In genomic region chr2:150911766-150912280, GRCh38 we compare ENCODE assay signal across 11 cellular contexts.
DNase-seq lines count a peak whose midpoint lies in the region; ATAC-seq and TF ChIP-seq lines count a peak whose summit lies in the region.
"Had no signal": no experiment of that assay in that cellular context is flagged by ENCODE, and none has a peak within 500 bp of the region (broad histone marks: within the 10 kb centered on the region; RNA-seq: fewer than 3 reads in every experiment).

No MANE protein-coding gene starts in this region.

- H3K4me3 Mint-ChIP-seq in endodermal cell, result no peak overlapping the region
- H3K4me3 Mint-ChIP-seq in T-helper 2 cell treated with Interferon-gamma antibody and Interleukin-4, amounts not matched to agents 5 μg/mL and 100 μg/mL, for 36 hours, result no peak overlapping the region
- H3K4me3 Mint-ChIP-seq: CD4-positive, CD25-positive, alpha-beta regulatory T cell; stimulated activated naive B cell treated with anti-CD40 and anti-IgM and Interleukin-4, amounts not matched to agents 10 μg/mL and 1 μg/mL and 100 μg/mL, for 72 hours had no signal

- no peaks in the 10 kb centered on the region for H3K9me3 ChIP-seq in endodermal cell (ENCODE audit: control insufficient read depth, low read length)

- H3K4me1 Mint-ChIP-seq in endodermal cell, result peaks cover 1% of the 10 kb centered on the region
- no peaks in the 10 kb centered on the region for H3K4me1 Mint-ChIP-seq in T-helper 2 cell treated with Interferon-gamma antibody and Interleukin-4, amounts not matched to agents 5 μg/mL and 100 μg/mL, for 36 hours (ENCODE audit: low read depth)
- H3K4me1 Mint-ChIP-seq: CD4-positive, CD25-positive, alpha-beta regulatory T cell; stimulated activated naive B cell treated with anti-CD40 and anti-IgM and Interleukin-4, amounts not matched to agents 10 μg/mL and 1 μg/mL and 100 μg/mL, for 72 hours had no signal

- H3K4me1 ChIP-seq in ACC112 (ENCODE audit: control insufficient read depth, insufficient read depth, low read length, unreplicated experiment) (peaks cover 10% of the 10 kb centered on the region), endodermal cell (ENCODE audit: control insufficient read depth, insufficient read depth, low read length) (no peaks in the 10 kb centered on the region)

- peak overlapping the region; percentile 40 for H2AFZ ChIP-seq in ACC112 (ENCODE audit: low read length, unreplicated experiment)

- H3K27ac ChIP-seq in ACC112 (ENCODE audit: low read depth, low read length) (peak overlapping the region; percentile 81), endodermal cell (ENCODE audit: low read depth, low read length) (no peak overlapping the region)

- no peak overlapping the region for H3K27ac Mint-ChIP-seq in endodermal cell
- H3K27ac Mint-ChIP-seq in T-helper 2 cell treated with Interferon-gamma antibody and Interleukin-4, amounts not matched to agents 5 μg/mL and 100 μg/mL, for 36 hours, result no peak overlapping the region
- H3K27ac Mint-ChIP-seq: CD4-positive, CD25-positive, alpha-beta regulatory T cell; stimulated activated naive B cell treated with anti-CD40 and anti-IgM and Interleukin-4, amounts not matched to agents 10 μg/mL and 1 μg/mL and 100 μg/mL, for 72 hours had no signal

- H3K36me3 ChIP-seq in ACC112 (ENCODE audit: insufficient read depth, low read length), result no peaks in the 10 kb centered on the region
- no peaks in the 10 kb centered on the region for H3K36me3 ChIP-seq in endodermal cell (ENCODE audit: control insufficient read depth, insufficient read depth, low read length)

- no peaks in the 10 kb centered on the region for H3K9me3 Mint-ChIP-seq in endodermal cell
- H3K9me3 Mint-ChIP-seq in T-helper 2 cell treated with Interferon-gamma antibody and Interleukin-4, amounts not matched to agents 5 μg/mL and 100 μg/mL, for 36 hours, result no peaks in the 10 kb centered on the region

- H3K27me3 ChIP-seq in ACC112 (ENCODE audit: insufficient read depth, low read length), result no peaks in the 10 kb centered on the region
- no peaks in the 10 kb centered on the region for H3K27me3 ChIP-seq in endodermal cell (ENCODE audit: control insufficient read depth, insufficient read depth, low read length, poor library complexity, severe bottlenecking)

- peak; percentile 24 for TF ChIP-seq CTCF in endodermal cell (conservative IDR thresholded peaks at IDR 0.05)

- ATAC-seq in GM21576 (IDR thresholded peaks at IDR 0.05; ENCODE audit: unreplicated experiment), result no peak
- ATAC-seq: activated CD4-positive, CD25-positive, alpha-beta regulatory T cell treated with anti-CD3 and anti-CD28 coated beads, Interleukin-2, amount 50 U/mL, for 24 hours; stimulated activated naive B cell treated with anti-CD40 and anti-IgM and Interleukin-4, amounts not matched to agents 10 μg/mL and 1 μg/mL and 100 μg/mL, for 72 hours had no signal

- H3K36me3 Mint-ChIP-seq in endodermal cell (ENCODE audit: low read depth), result no peaks in the 10 kb centered on the region
- no peaks in the 10 kb centered on the region for H3K36me3 Mint-ChIP-seq in T-helper 2 cell treated with Interferon-gamma antibody and Interleukin-4, amounts not matched to agents 5 μg/mL and 100 μg/mL, for 36 hours (ENCODE audit: low read depth)
- H3K36me3 Mint-ChIP-seq: CD4-positive, CD25-positive, alpha-beta regulatory T cell; stimulated activated naive B cell treated with anti-CD40 and anti-IgM and Interleukin-4, amounts not matched to agents 10 μg/mL and 1 μg/mL and 100 μg/mL, for 72 hours had no signal

- peak overlapping the region; percentile 19 for H3K4me3 ChIP-seq in ACC112 (ENCODE audit: low read depth, low read length)
- no peak overlapping the region for H3K4me3 ChIP-seq in endodermal cell (ENCODE audit: low read length)

- DNase-seq in MV-4-11 (lab: John Stamatoyannopoulos, UW) (peak; percentile 89), endodermal cell (peak; percentile 49), mucosa of gallbladder (ENCODE audit: low spot score) (peak; percentile 73), NCI-H2171 treated with DMSO at 0.1 percent for 48 hours (lab: John Stamatoyannopoulos, UW) (no peak)
- no peak for DNase-seq in T-helper 2 cell treated with Interferon-gamma antibody and Interleukin-4, amounts not matched to agents 5 μg/mL and 100 μg/mL, for 36 hours (ENCODE audit: low spot score)
- DNase-seq in effector CD8-positive, alpha-beta T cell (lab: John Stamatoyannopoulos, UW), result no peak
- DNase-seq: CD4-positive, CD25-positive, alpha-beta regulatory T cell; stimulated activated naive B cell treated with anti-CD40 and anti-IgM and Interleukin-4, amounts not matched to agents 10 μg/mL and 1 μg/mL and 100 μg/mL, for 72 hours had no signal

- no peaks in the 10 kb centered on the region for H3K79me2 ChIP-seq in ACC112 (ENCODE audit: control insufficient read depth, insufficient read depth, low read length, unreplicated experiment)

- WGBS in endodermal cell (ENCODE audit: insufficient coverage in 1 of 2, insufficient read length in 1 of 2), 2 experiments, result 78 to 82% methylated on average over 7 to 9 of the region's 9 CpGs

- no peak overlapping the region for H3K9ac ChIP-seq in endodermal cell (ENCODE audit: extremely low read depth, low read length, poor library complexity, severe bottlenecking)

- no peaks in the 10 kb centered on the region for H3K27me3 Mint-ChIP-seq in endodermal cell (ENCODE audit: insufficient read depth)
- H3K27me3 Mint-ChIP-seq in T-helper 2 cell treated with Interferon-gamma antibody and Interleukin-4, amounts not matched to agents 5 μg/mL and 100 μg/mL, for 36 hours (ENCODE audit: low read depth), result no peaks in the 10 kb centered on the region
- H3K27me3 Mint-ChIP-seq: CD4-positive, CD25-positive, alpha-beta regulatory T cell; stimulated activated naive B cell treated with anti-CD40 and anti-IgM and Interleukin-4, amounts not matched to agents 10 μg/mL and 1 μg/mL and 100 μg/mL, for 72 hours had no signal

Comparison
In these comparisons a context has a peak if more than half of its experiments do, and no peak if none do; other contexts are left out.
1. DNase-seq: peak in MV-4-11 (single experiment), endodermal cell (single experiment) and mucosa of gallbladder (single experiment); none in NCI-H2171 treated with DMSO at 0.1 percent for 48 hours (single experiment), T-helper 2 cell treated with Interferon-gamma antibody and Interleukin-4, amounts not matched to agents 5 μg/mL and 100 μg/mL, for 36 hours (single experiment) and effector CD8-positive, alpha-beta T cell (single experiment).